In the genomic region with DNA sequence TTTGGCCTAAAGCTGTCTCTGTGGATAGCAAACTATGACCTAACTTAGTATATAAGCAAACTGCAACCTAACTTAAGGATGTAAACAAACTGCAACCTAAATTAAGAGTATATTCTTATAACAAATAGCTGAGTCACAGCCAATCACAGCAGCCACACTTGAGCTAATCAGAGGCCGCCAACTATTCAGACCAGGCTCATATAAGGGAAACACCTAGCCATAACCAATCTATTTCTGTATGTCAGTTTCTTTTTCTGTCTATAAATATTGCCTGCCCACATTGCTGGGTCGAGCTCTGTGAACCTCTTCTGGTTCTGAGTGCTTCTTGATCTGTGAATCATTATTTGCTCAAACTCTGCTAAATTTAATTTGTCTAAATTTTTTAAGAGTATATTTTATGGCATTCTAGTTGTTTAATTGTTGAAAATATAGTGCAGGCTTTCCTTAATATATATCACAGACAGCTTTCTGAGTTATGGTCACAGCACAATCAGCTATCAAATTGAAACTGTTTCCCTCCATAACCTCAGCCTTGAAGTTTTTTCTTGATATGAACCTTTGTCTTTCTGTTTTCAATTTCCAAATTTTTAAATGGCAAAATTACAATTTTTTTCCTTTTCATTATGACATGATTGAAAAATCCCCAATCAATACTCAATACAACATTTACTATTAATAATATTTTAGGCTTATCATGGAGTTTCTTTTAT, we compare ENCODE assay signal across 15 cellular contexts.
DNase-seq lines count a peak whose midpoint lies in the region; ATAC-seq, FAIRE-seq and TF ChIP-seq lines count a peak whose summit lies in the region.
"Had no signal": no experiment of that assay in that cellular context is flagged by ENCODE, and none has a peak within 500 bp of the region (broad histone marks: within the 10 kb centered on the region; RNA-seq: fewer than 3 reads in every experiment).

No MANE protein-coding gene starts in this region.

- peak; percentile 51 for DNase-seq in superior temporal gyrus (ENCODE audit: extremely low spot score)
- no peak for DNase-seq in small intestine
- no peak for DNase-seq in mammary epithelial cell
- no peak for DNase-seq in HFFc6
- DNase-seq: dermis blood vessel endothelial cell, Kasumi-1, NCI-H1417 treated with DMSO at 0.1 percent for 48 hours, NCI-H345, tibial artery had no signal

- H3K4me1 ChIP-seq in small intestine (ENCODE audit: control insufficient read depth in 2 of 2, insufficient read depth in 1 of 2, low read depth in 1 of 2, low read length in 1 of 2), result no peaks in the 10 kb centered on the region
- H3K4me1 ChIP-seq in mammary epithelial cell (ENCODE audit: insufficient read depth, low read length), result no peaks in the 10 kb centered on the region
- H3K4me1 ChIP-seq: tibial artery had no signal

- no peaks in the 10 kb centered on the region for H4K20me1 ChIP-seq in mammary epithelial cell (ENCODE audit: insufficient read depth, low read length)

- CTCF ChIA-PET in mammary epithelial cell (lab: Charles Lee; ENCODE audit: low non-redundant PET), result no interaction called here

- intact Hi-C loops in mammary epithelial cell (cut with micrococcal nuclease), result no loop called here

- no peaks in the 10 kb centered on the region for H3K79me2 ChIP-seq in mammary epithelial cell (ENCODE audit: insufficient read depth, low read length)

- dilution Hi-C loops in mammary epithelial cell (cut with HindIII; ENCODE audit: low sequenced_read_pairs), result no loop called here

- no peak overlapping the region for H3K9ac ChIP-seq in mammary epithelial cell (ENCODE audit: insufficient read depth, low read length)

- no peaks in the 10 kb centered on the region for H3K27me3 Mint-ChIP-seq in HFFc6 (ENCODE audit: insufficient read depth)
- H3K27me3 Mint-ChIP-seq: natural killer cell treated with Interleukin-12 subunit alpha and Interleukin-12 subunit beta and Interleukin-15 and Interleukin-18, amount 100 ng/mL, for 72 hours had no signal

- BruUV-seq in mammary epithelial cell (replicated peaks; lab: Mats Ljungman, UMichigan), result no TSS peak

- H3K4me3 ChIP-seq in small intestine (ENCODE audit: low read depth in 1 of 2, low read length in 2 of 2), result no peak overlapping the region
- H3K4me3 ChIP-seq in mammary epithelial cell (replicated peaks in 1 of 3; ENCODE audit: insufficient read depth in 1 of 3, low read depth in 2 of 3, low read length in 3 of 3), result no peak overlapping the region
- H3K4me3 ChIP-seq: tibial artery had no signal

- no peak overlapping the region for H2AFZ ChIP-seq in mammary epithelial cell (ENCODE audit: low read depth, low read length)

- H3K9me3 ChIP-seq in small intestine (ENCODE audit: control insufficient read depth, low read depth), result no peaks in the 10 kb centered on the region
- no peaks in the 10 kb centered on the region for H3K9me3 ChIP-seq in mammary epithelial cell (replicated peaks; ENCODE audit: insufficient read depth, low read length)
- H3K9me3 ChIP-seq: tibial artery had no signal

- no peaks in the 10 kb centered on the region for H3K36me3 Mint-ChIP-seq in HFFc6 (ENCODE audit: low read depth)
- H3K36me3 Mint-ChIP-seq: natural killer cell treated with Interleukin-12 subunit alpha and Interleukin-12 subunit beta and Interleukin-15 and Interleukin-18, amount 100 ng/mL, for 72 hours had no signal

- H3K27me3 ChIP-seq in small intestine (ENCODE audit: control insufficient read depth in 2 of 2, insufficient read depth in 2 of 2, low read length in 2 of 2), result no peaks in the 10 kb centered on the region
- H3K27me3 ChIP-seq in mammary epithelial cell (ENCODE audit: insufficient read depth, low read length), result no peaks in the 10 kb centered on the region
- H3K27me3 ChIP-seq: tibial artery had no signal

- H3K4me1 Mint-ChIP-seq in HFFc6 (ENCODE audit: low read depth), result no peaks in the 10 kb centered on the region

- TF ChIP-seq CTCF in mammary epithelial cell (conservative IDR thresholded peaks at IDR 0.05 in 1 of 2, IDR thresholded peaks at IDR 0.05 in 1 of 2; ENCODE audit: extremely low read depth in 1 of 2, insufficient read depth in 1 of 2, low read depth in 1 of 2, low read length in 2 of 2) (no peak), HFFc6 (IDR thresholded peaks at IDR 0.05) (no peak)

- ATAC-seq in GM19023 (IDR thresholded peaks at IDR 0.05; ENCODE audit: unreplicated experiment) (peak; percentile 82), HG02623 (IDR thresholded peaks at IDR 0.05; ENCODE audit: unreplicated experiment) (peak; percentile 74), HG03575 (IDR thresholded peaks at IDR 0.05; ENCODE audit: extremely low read depth, insufficient number of reproducible peaks, low FRiP score, unreplicated experiment) (peak; percentile 76)
- ATAC-seq: natural killer cell treated with Interleukin-12 subunit alpha and Interleukin-12 subunit beta and Interleukin-15 and Interleukin-18, amount 100 ng/mL, for 72 hours had no signal

- H3K4me3 Mint-ChIP-seq in HFFc6, result no peak overlapping the region
- H3K4me3 Mint-ChIP-seq: natural killer cell treated with Interleukin-12 subunit alpha and Interleukin-12 subunit beta and Interleukin-15 and Interleukin-18, amount 100 ng/mL, for 72 hours had no signal

- no peaks in the 10 kb centered on the region for H3K36me3 ChIP-seq in small intestine (ENCODE audit: control insufficient read depth in 2 of 2, insufficient read depth in 2 of 2, low read length in 2 of 2)
- no peaks in the 10 kb centered on the region for H3K36me3 ChIP-seq in mammary epithelial cell (ENCODE audit: insufficient read depth, low read length)
- H3K36me3 ChIP-seq: tibial artery had no signal

- in situ Hi-C loops in mammary epithelial cell (cut with MboI; ENCODE audit: low sequenced_read_pairs in 2 of 2), result no loop called here

- 59 to 73% (median 61%) methylated on average over 2 of the region's 2 CpGs for WGBS in small intestine, 3 donors
- 77% methylated on average over 2 of the region's 2 CpGs for WGBS in mammary epithelial cell (ENCODE audit: low coverage, missing lambda C conversion rate)

- H3K27ac ChIP-seq in small intestine (ENCODE audit: low read depth in 1 of 2, low read length in 1 of 2) (no peak overlapping the region), mammary epithelial cell (ENCODE audit: insufficient read depth, low read depth, low read length) (no peak overlapping the region)
- H3K27ac ChIP-seq: tibial artery, VCaP had no signal

- no peak overlapping the region for H3K27ac Mint-ChIP-seq in HFFc6
- H3K27ac Mint-ChIP-seq: natural killer cell treated with Interleukin-12 subunit alpha and Interleukin-12 subunit beta and Interleukin-15 and Interleukin-18, amount 100 ng/mL, for 72 hours had no signal

- no peak overlapping the region for H3K4me2 ChIP-seq in mammary epithelial cell (ENCODE audit: insufficient read depth, low read depth, low read length)

- FAIRE-seq in small intestine (lab: Jason Lieb, UNC), result no peak
- FAIRE-seq: GM12891 had no signal

- H3K9me3 Mint-ChIP-seq in HFFc6, result peaks cover 11% of the 10 kb centered on the region
